Comparison of ENCODE assay signal across 33 cellular contexts in genomic region chr12:7835766-7836165, GRCh38. TPM values are rescaled to one million over a fixed set of nuclear protein-coding genes. Genes with fewer than 3 reads are reported as not detected.
"Had no signal": no experiment of that assay in that cellular context is flagged by ENCODE, and none has a peak within 500 bp of the region (broad histone marks: within the 10 kb centered on the region; RNA-seq: fewer than 3 reads in every experiment).

No MANE protein-coding gene starts in this region.

- H3K27me3 Mint-ChIP-seq: activated T-cell treated with anti-CD3 and anti-CD28 coated beads, Interleukin-2, amount 50 U/mL, for 24 hours had no signal

- H3K4me1 ChIP-seq: esophagus squamous epithelium, prostate gland, suprapubic skin, tibial artery had no signal

- H3K36me3 ChIP-seq: brain microvascular endothelial cell, esophagus squamous epithelium, prostate gland, suprapubic skin, tibial artery, WERI-Rb-1 had no signal

- H3K4me3 ChIP-seq: esophagus squamous epithelium, prostate gland, suprapubic skin, tibial artery had no signal

- H3K27me3 ChIP-seq: brain microvascular endothelial cell, suprapubic skin had no signal

- H3K36me3 Mint-ChIP-seq: activated naive CD4-positive, alpha-beta T cell treated with anti-CD3 and anti-CD28 coated beads, Interleukin-2, amount 10 ng/mL, durations not matched to agents 7 days and 5 days; activated naive CD8-positive, alpha-beta T cell treated with anti-CD3 and anti-CD28 coated beads, Interleukin-2, amount 10 ng/mL, durations not matched to agents 7 days and 5 days; naive thymus-derived CD4-positive, alpha-beta T cell had no signal

- H3K4me3 Mint-ChIP-seq: activated CD4-positive, alpha-beta memory T cell treated with anti-CD3 and anti-CD28 coated beads, Interleukin-2, amount 10 ng/mL, durations not matched to agents 7 days and 5 days; activated CD4-positive, alpha-beta T cell treated with anti-CD3 and anti-CD28 coated beads, Interleukin-2, amount 10 ng/mL, durations not matched to agents 7 days and 5 days; activated naive CD4-positive, alpha-beta T cell treated with anti-CD3 and anti-CD28 coated beads, Interleukin-2, amount 10 ng/mL, durations not matched to agents 7 days and 5 days; activated naive CD8-positive, alpha-beta T cell treated with anti-CD3 and anti-CD28 coated beads, Interleukin-2, amount 10 ng/mL, durations not matched to agents 7 days and 5 days; activated T-cell treated with anti-CD3 and anti-CD28 coated beads, Interleukin-2, amount 50 U/mL, for 24 hours; naive thymus-derived CD4-positive, alpha-beta T cell; neural crest cell had no signal

- H3K9me3 ChIP-seq: esophagus squamous epithelium, prostate gland, suprapubic skin, tibial artery had no signal

- H3K27ac ChIP-seq: brain microvascular endothelial cell, epithelial cell of prostate, esophagus squamous epithelium, prostate gland, suprapubic skin, tibial artery, WERI-Rb-1 had no signal

- FAIRE-seq: frontal cortex, keratinocyte, TTC549, urothelium cell line had no signal

- H3K9me3 Mint-ChIP-seq: activated CD4-positive, alpha-beta memory T cell treated with anti-CD3 and anti-CD28 coated beads, Interleukin-2, amount 10 ng/mL, durations not matched to agents 7 days and 5 days; activated CD4-positive, alpha-beta T cell treated with anti-CD3 and anti-CD28 coated beads, Interleukin-2, amount 10 ng/mL, durations not matched to agents 7 days and 5 days; activated naive CD4-positive, alpha-beta T cell treated with anti-CD3 and anti-CD28 coated beads, Interleukin-2, amount 10 ng/mL, durations not matched to agents 7 days and 5 days; activated naive CD8-positive, alpha-beta T cell treated with anti-CD3 and anti-CD28 coated beads, Interleukin-2, amount 10 ng/mL, durations not matched to agents 7 days and 5 days; activated T-cell treated with anti-CD3 and anti-CD28 coated beads, Interleukin-2, amount 50 U/mL, for 24 hours; naive thymus-derived CD4-positive, alpha-beta T cell; neural crest cell had no signal

- DNase-seq: activated CD4-positive, alpha-beta memory T cell treated with anti-CD3 and anti-CD28 coated beads, Interleukin-2, amount 10 ng/mL, durations not matched to agents 7 days and 5 days; activated CD4-positive, alpha-beta T cell treated with anti-CD3 and anti-CD28 coated beads, Interleukin-2, amount 10 ng/mL, durations not matched to agents 7 days and 5 days; activated CD4-positive, CD25-positive, alpha-beta regulatory T cell treated with anti-CD3 and anti-CD28 coated beads, Interleukin-2, amount 50 U/mL, for 72 hours; activated CD8-positive, alpha-beta memory T cell treated with anti-CD3 and anti-CD28 coated beads, Interleukin-2, amount 50 U/mL, for 48 hours; activated gamma-delta T cell; activated naive CD4-positive, alpha-beta T cell treated with anti-CD3 and anti-CD28 coated beads, Interleukin-2, amount 10 ng/mL, durations not matched to agents 7 days and 5 days; activated naive CD8-positive, alpha-beta T cell treated with anti-CD3 and anti-CD28 coated beads, Interleukin-2, amount 10 ng/mL, durations not matched to agents 7 days and 5 days; activated T-cell treated with anti-CD3 and anti-CD28 coated beads, Interleukin-2, amount 50 U/mL, for 24 hours; brain microvascular endothelial cell; effector CD4-positive, alpha-beta T cell; esophagus squamous epithelium; hippocampal formation; left cardiac atrium; mammary epithelial cell; midbrain; naive thymus-derived CD4-positive, alpha-beta T cell; stimulated activated CD4-positive, alpha-beta T cell treated with anti-CD3 and anti-CD28 coated beads, Interleukin-15, amount 100 ng/mL, for 24 hours; stimulated activated CD4-positive, alpha-beta T cell treated with anti-CD3 and anti-CD28 coated beads, Interleukin-2, amount 100 ng/mL, for 24 hours; stimulated activated naive CD4-positive, alpha-beta T cell; tibial artery; WERI-Rb-1 had no signal

- H3K4me1 Mint-ChIP-seq: activated CD4-positive, alpha-beta memory T cell treated with anti-CD3 and anti-CD28 coated beads, Interleukin-2, amount 10 ng/mL, durations not matched to agents 7 days and 5 days; activated naive CD4-positive, alpha-beta T cell treated with anti-CD3 and anti-CD28 coated beads, Interleukin-2, amount 10 ng/mL, durations not matched to agents 7 days and 5 days; neural crest cell had no signal

- H3K27ac Mint-ChIP-seq: activated CD4-positive, alpha-beta memory T cell treated with anti-CD3 and anti-CD28 coated beads, Interleukin-2, amount 10 ng/mL, durations not matched to agents 7 days and 5 days; activated CD4-positive, alpha-beta T cell treated with anti-CD3 and anti-CD28 coated beads, Interleukin-2, amount 10 ng/mL, durations not matched to agents 7 days and 5 days; activated naive CD4-positive, alpha-beta T cell treated with anti-CD3 and anti-CD28 coated beads, Interleukin-2, amount 10 ng/mL, durations not matched to agents 7 days and 5 days; activated naive CD8-positive, alpha-beta T cell treated with anti-CD3 and anti-CD28 coated beads, Interleukin-2, amount 10 ng/mL, durations not matched to agents 7 days and 5 days; activated T-cell treated with anti-CD3 and anti-CD28 coated beads, Interleukin-2, amount 50 U/mL, for 24 hours; naive thymus-derived CD4-positive, alpha-beta T cell had no signal

RNA-seq across cellular contexts. Expression of gene SLC2A14, which starts 36.9 kb away (rescaled TPM):
- total RNA-seq: esophagus squamous epithelium; omental fat pad; T-helper 1 cell treated with Interleukin-12 subunit alpha and Interleukin-12 subunit beta and Interleukin-4 antibody, amounts not matched to agents 30 ng/mL and 1 ng/mL, for 36 hours had no signal
- polyA plus RNA-seq: liver had no signal

RNA-seq across cellular contexts. Expression of gene NANOG, which starts 46.6 kb away (rescaled TPM):
- total RNA-seq: activated CD4-positive, alpha-beta memory T cell treated with anti-CD3 and anti-CD28 coated beads, Interleukin-2, amount 10 ng/mL, durations not matched to agents 7 days and 5 days; activated CD4-positive, alpha-beta T cell treated with anti-CD3 and anti-CD28 coated beads, Interleukin-2, amount 10 ng/mL, durations not matched to agents 7 days and 5 days; activated naive CD8-positive, alpha-beta T cell treated with anti-CD3 and anti-CD28 coated beads, Interleukin-2, amount 10 ng/mL, durations not matched to agents 7 days and 5 days; cardiac septum; frontal cortex; left cardiac atrium; mammary epithelial cell; T-helper 1 cell treated with Interleukin-12 subunit alpha and Interleukin-12 subunit beta and Interleukin-4 antibody, amounts not matched to agents 30 ng/mL and 1 ng/mL, for 36 hours had no signal
- polyA plus RNA-seq: mammary epithelial cell; naive thymus-derived CD4-positive, alpha-beta T cell had no signal
